9 cellular contexts compared by ENCODE assay signal in genomic region chr16:30096862-30097563, GRCh38. TPM values are rescaled to one million over a fixed set of nuclear protein-coding genes. Genes with fewer than 3 reads are reported as not detected.
DNase-seq lines count a peak whose midpoint lies in the region; ATAC-seq and TF ChIP-seq lines count a peak whose summit lies in the region.
"Had no signal": no experiment of that assay in that cellular context is flagged by ENCODE, and none has a peak within 500 bp of the region (broad histone marks: within the 10 kb centered on the region; RNA-seq: fewer than 3 reads in every experiment).

No MANE protein-coding gene starts in this region.

- no peaks in the 10 kb centered on the region for H4K20me1 ChIP-seq in OCI-LY7 (ENCODE audit: insufficient read depth, low read length)

- peaks cover 8 to 29% (median 20%) of the 10 kb centered on the region in 4 donors for H3K4me1 Mint-ChIP-seq in CD4-positive, CD25-positive, alpha-beta regulatory T cell

- H2BK5ac ChIP-seq in neuronal stem cell (ENCODE audit: low read length): no peak overlapping the region

- TF ChIP-seq CTCF in OCI-LY7 (conservative IDR thresholded peaks at IDR 0.05; ENCODE audit: low read length): no peak

- H3K27me3 Mint-ChIP-seq in CD4-positive, CD25-positive, alpha-beta regulatory T cell: no peaks in the 10 kb centered on the region

- no peaks in the 10 kb centered on the region for H3K27me3 ChIP-seq in CD4-positive, CD25-positive, alpha-beta regulatory T cell (ENCODE audit: control insufficient read depth, insufficient read depth, low read length)
- H3K27me3 ChIP-seq in ectodermal cell (ENCODE audit: control insufficient read depth, insufficient read depth, low read length, poor library complexity, severe bottlenecking) (no peaks in the 10 kb centered on the region), neuronal stem cell (ENCODE audit: control insufficient read depth in 3 of 3, insufficient read depth in 3 of 3, low read depth in 1 of 3, low read length in 3 of 3) (no peaks in the 10 kb centered on the region)

- no peak overlapping the region for H2BK15ac ChIP-seq in neuronal stem cell (ENCODE audit: low read length)

- peaks cover 14% of the 10 kb centered on the region for H3K36me3 ChIP-seq in CD4-positive, CD25-positive, alpha-beta regulatory T cell (ENCODE audit: control insufficient read depth, insufficient read depth, low read length)
- H3K36me3 ChIP-seq in OCI-LY7 (ENCODE audit: insufficient read depth, low read length) (peaks cover 6% of the 10 kb centered on the region; the same call in 1 of the 2 replicates), ectodermal cell (ENCODE audit: control insufficient read depth, insufficient read depth, low read length) (no peaks in the 10 kb centered on the region), neuronal stem cell (replicated peaks in 1 of 2; ENCODE audit: control insufficient read depth in 2 of 2, insufficient read depth in 2 of 2, low read length in 2 of 2) (no peaks in the 10 kb centered on the region)

- POLR2A ChIA-PET in OCI-LY7 (lab: Charles Lee): no interaction called here

- no peak overlapping the region for H3K4ac ChIP-seq in neuronal stem cell (ENCODE audit: low read length)

- no peak overlapping the region for H3K14ac ChIP-seq in neuronal stem cell (ENCODE audit: low read length)

- peaks cover 10 to 22% of the 10 kb centered on the region in 2 experiments for H3K9me3 ChIP-seq in CD4-positive, CD25-positive, alpha-beta regulatory T cell (ENCODE audit: control insufficient read depth in 2 of 2, low read length in 2 of 2)
- H3K9me3 ChIP-seq in OCI-LY7 (ENCODE audit: low read length) (peaks cover 23% of the 10 kb centered on the region), ectodermal cell (ENCODE audit: control insufficient read depth, low read length) (peaks cover 3% of the 10 kb centered on the region), neuronal stem cell (replicated peaks in 1 of 2; ENCODE audit: control insufficient read depth in 2 of 2, insufficient read depth in 1 of 2, low read depth in 1 of 2, low read length in 2 of 2) (peaks cover 11 to 23% of the 10 kb centered on the region in 2 donors)

- no peak for ATAC-seq in CD4-positive, CD25-positive, alpha-beta regulatory T cell (ENCODE audit: low read depth in 2 of 2)
- ATAC-seq in HG02973 (IDR thresholded peaks at IDR 0.05; ENCODE audit: unreplicated experiment): no peak
- ATAC-seq: Panc1 had no signal

- no peak overlapping the region for H3K9ac ChIP-seq in neuronal stem cell (ENCODE audit: low read depth, low read length, poor library complexity)

- H3K4me2 ChIP-seq in OCI-LY7 (ENCODE audit: low read length) (no peak overlapping the region), neuronal stem cell (ENCODE audit: insufficient read depth, low read length, poor library complexity, severe bottlenecking) (no peak overlapping the region)

- no peak overlapping the region for H3K18ac ChIP-seq in neuronal stem cell (ENCODE audit: low read length)

- H3K27ac Mint-ChIP-seq in CD4-positive, CD25-positive, alpha-beta regulatory T cell: peak overlapping the region; percentile 89 to 95 (median 89)

- DNase-seq in CD4-positive, CD25-positive, alpha-beta regulatory T cell: peak in 1 of 3 donors; percentile 34
- DNase-seq in OCI-LY7 (ENCODE audit: low spot score): peak; percentile 31
- DNase-seq in neuronal stem cell (ENCODE audit: low spot score): no peak
- no peak for DNase-seq in NCI-H82 (lab: John Stamatoyannopoulos, UW)
- no peak for DNase-seq in stimulated activated CD4-positive, alpha-beta T cell treated with anti-CD3 and anti-CD28 coated beads, Interleukin-15, amount 100 ng/mL, for 24 hours
- DNase-seq in NCI-H1417 (lab: John Stamatoyannopoulos, UW): no peak

- peaks cover 13% of the 10 kb centered on the region for H3K36me3 Mint-ChIP-seq in CD4-positive, CD25-positive, alpha-beta regulatory T cell

- H4K8ac ChIP-seq in neuronal stem cell (ENCODE audit: low read depth, low read length): no peak overlapping the region

- no peak overlapping the region for H3K4me3 ChIP-seq in CD4-positive, CD25-positive, alpha-beta regulatory T cell (ENCODE audit: low read depth, low read length)
- peak overlapping the region; percentile 66 for H3K4me3 ChIP-seq in OCI-LY7 (ENCODE audit: low read depth, low read length, poor library complexity, severe bottlenecking)
- H3K4me3 ChIP-seq in ectodermal cell (ENCODE audit: insufficient read depth, low read depth, low read length): peak overlapping the region; percentile 25
- peak overlapping the region in 1 of 2 donors; percentile 12 for H3K4me3 ChIP-seq in neuronal stem cell (ENCODE audit: low read length in 2 of 2)

- no peak overlapping the region for H2BK120ac ChIP-seq in neuronal stem cell (ENCODE audit: low read depth, low read length)

- H2AK5ac ChIP-seq in neuronal stem cell (ENCODE audit: low read depth, low read length): peak overlapping the region; percentile 20

- no peaks in the 10 kb centered on the region for H3K9me2 ChIP-seq in OCI-LY7 (ENCODE audit: insufficient read depth, low read length)

- peak overlapping the region; percentile 62; the same call in 1 of the 2 replicates for H2AFZ ChIP-seq in OCI-LY7 (ENCODE audit: low read length)
- H2AFZ ChIP-seq in neuronal stem cell (ENCODE audit: low read length): no peak overlapping the region

- H3K4me3 Mint-ChIP-seq in CD4-positive, CD25-positive, alpha-beta regulatory T cell: peak overlapping the region; percentile 84 to 91 (median 86)

- H2BK12ac ChIP-seq in neuronal stem cell (ENCODE audit: low read length): no peak overlapping the region

- no peak overlapping the region for H4K91ac ChIP-seq in neuronal stem cell (ENCODE audit: low read depth, low read length, poor library complexity)

- H3K9me3 Mint-ChIP-seq in CD4-positive, CD25-positive, alpha-beta regulatory T cell: peaks cover 0 to 21% (median 3%) of the 10 kb centered on the region in 7 donors

- H3K79me2 ChIP-seq in OCI-LY7 (ENCODE audit: insufficient read depth, low read depth, low read length): no peaks in the 10 kb centered on the region

- peak overlapping the region; percentile 83 for H3K27ac ChIP-seq in CD4-positive, CD25-positive, alpha-beta regulatory T cell (ENCODE audit: insufficient read depth, low read length, poor library complexity, severe bottlenecking)
- H3K27ac ChIP-seq in OCI-LY7 (ENCODE audit: low read depth, low read length, poor library complexity, severe bottlenecking) (peak overlapping the region; percentile 52), ectodermal cell (ENCODE audit: insufficient read depth, low read depth, low read length, poor library complexity, severe bottlenecking) (no peak overlapping the region), neuronal stem cell (replicated peaks; ENCODE audit: low read length) (peak overlapping the region; percentile 90)

- H3K79me1 ChIP-seq in neuronal stem cell (ENCODE audit: low read depth, low read length): no peaks in the 10 kb centered on the region

- WGBS in ectodermal cell, 2 experiments: 96 to 97% methylated on average over 18 of the region's 18 CpGs
- WGBS in neuronal stem cell (ENCODE audit: extremely low coverage in 2 of 2, insufficient read length in 2 of 2, insufficient replicate concordance in 1 of 2), 2 donors: no CpG with 5 or more reads among the region's 18 CpGs

- H3K4me1 ChIP-seq in CD4-positive, CD25-positive, alpha-beta regulatory T cell (ENCODE audit: control insufficient read depth, insufficient read depth, low read length, poor library complexity, severe bottlenecking): peaks cover 34% of the 10 kb centered on the region
- H3K4me1 ChIP-seq in OCI-LY7 (ENCODE audit: insufficient read depth, low read length, poor library complexity, severe bottlenecking) (peaks cover 28% of the 10 kb centered on the region), ectodermal cell (ENCODE audit: control insufficient read depth, insufficient read depth, low read length) (peaks cover 15% of the 10 kb centered on the region), neuronal stem cell (ENCODE audit: control insufficient read depth in 2 of 2, insufficient read depth in 1 of 2, low read depth in 1 of 2, low read length in 2 of 2) (peaks cover 19 to 21% of the 10 kb centered on the region in 2 donors)

- intact Hi-C loops in OCI-LY7 (cut with micrococcal nuclease; ENCODE audit: unreplicated experiment): loop anchor here (10.0 kb wide), 1 partner anchor 308 kb away; the partner anchor contains the start of gene ZNF771

- BruUV-seq in OCI-LY7 (replicated peaks; lab: Mats Ljungman, UMichigan): no TSS peak

- no peak overlapping the region for H3K23ac ChIP-seq in neuronal stem cell (ENCODE audit: low read depth, low read length, poor library complexity)

- CTCF ChIA-PET in OCI-LY7 (lab: Charles Lee; ENCODE audit: unreplicated experiment): no interaction called here

RNA-seq across cellular contexts. Expression of gene YPEL3, which starts 1.0 kb away (rescaled TPM):
- 121 TPM for total RNA-seq in CD4-positive, CD25-positive, alpha-beta regulatory T cell
- 100 to 1,000 TPM; 245 to 319 (median 297) TPM for polyA plus RNA-seq in CD4-positive, CD25-positive, alpha-beta regulatory T cell
- total RNA-seq in OCI-LY7 (2014; rRNA removed; shearing (Covaris generic)): 17.5 and 18.6 TPM in 2 replicates
- 34.5 and 50.6 TPM in 2 replicates for total RNA-seq in OCI-LY7 (2022)
- 23.2 TPM for polyA plus RNA-seq in ectodermal cell (2013, experiment 1 of 4)
- 21.3 TPM for polyA plus RNA-seq in ectodermal cell (2013, experiment 2 of 4)
- 31.1 TPM for polyA plus RNA-seq in ectodermal cell (2013, experiment 3 of 4)
- polyA plus RNA-seq in ectodermal cell (2013, experiment 4 of 4): 32.3 TPM
- 51.2 TPM for polyA plus RNA-seq in neuronal stem cell (2013, experiment 1 of 2)
- 52.1 TPM for polyA plus RNA-seq in neuronal stem cell (2013, experiment 2 of 2)

RNA-seq across cellular contexts. Expression of gene TBX6, which starts 5.3 kb away (rescaled TPM):
- total RNA-seq in CD4-positive, CD25-positive, alpha-beta regulatory T cell: 0.42 TPM
- under 1 TPM in 1 of 4 donors, not detected in 3; 0.29 TPM for polyA plus RNA-seq in CD4-positive, CD25-positive, alpha-beta regulatory T cell
- total RNA-seq in OCI-LY7 (2014; rRNA removed; shearing (Covaris generic)): 0.77 and 1.4 TPM in 2 replicates
- total RNA-seq in OCI-LY7 (2022): 3.7 and 4.5 TPM in 2 replicates
- polyA plus RNA-seq in ectodermal cell (2013, experiment 1 of 4): 3.0 TPM
- 3.0 TPM for polyA plus RNA-seq in ectodermal cell (2013, experiment 2 of 4)
- polyA plus RNA-seq in ectodermal cell (2013, experiment 3 of 4): 4.1 TPM
- 3.5 TPM for polyA plus RNA-seq in ectodermal cell (2013, experiment 4 of 4)
- polyA plus RNA-seq in neuronal stem cell (2013, experiment 1 of 2): 2.8 TPM
- polyA plus RNA-seq in neuronal stem cell (2013, experiment 2 of 2): 2.5 TPM

RNA-seq across cellular contexts. Expression of gene GDPD3, which starts 16.3 kb away (rescaled TPM):
- 26.7 TPM for total RNA-seq in CD4-positive, CD25-positive, alpha-beta regulatory T cell
- polyA plus RNA-seq in CD4-positive, CD25-positive, alpha-beta regulatory T cell: under 1 TPM in 2 of 4 donors, not detected in 2; 0.13 to 0.28 TPM
- total RNA-seq in OCI-LY7 (2014; rRNA removed; shearing (Covaris generic)): 1.8 and 2.0 TPM in 2 replicates
- total RNA-seq in OCI-LY7 (2022): 5.0 and 5.2 TPM in 2 replicates
- 3.9 TPM for polyA plus RNA-seq in ectodermal cell (2013, experiment 1 of 4)
- polyA plus RNA-seq in ectodermal cell (2013, experiment 2 of 4): 3.8 TPM
- 4.5 TPM for polyA plus RNA-seq in ectodermal cell (2013, experiment 3 of 4)
- polyA plus RNA-seq in ectodermal cell (2013, experiment 4 of 4): 5.7 TPM
- polyA plus RNA-seq in neuronal stem cell (2013, experiment 1 of 2): 3.9 TPM
- polyA plus RNA-seq in neuronal stem cell (2013, experiment 2 of 2): 3.4 TPM

RNA-seq across cellular contexts. Expression of gene PPP4C, which starts 21.2 kb away (rescaled TPM):
- total RNA-seq in CD4-positive, CD25-positive, alpha-beta regulatory T cell: 97.0 TPM
- 100 to 1,000 TPM; 232 to 289 (median 262) TPM for polyA plus RNA-seq in CD4-positive, CD25-positive, alpha-beta regulatory T cell
- 137 and 144 TPM in 2 replicates for total RNA-seq in OCI-LY7 (2014; rRNA removed; shearing (Covaris generic))
- 124 and 130 TPM in 2 replicates for total RNA-seq in OCI-LY7 (2022)
- 181 TPM for polyA plus RNA-seq in ectodermal cell (2013, experiment 1 of 4)
- 173 TPM for polyA plus RNA-seq in ectodermal cell (2013, experiment 2 of 4)
- polyA plus RNA-seq in ectodermal cell (2013, experiment 3 of 4): 148 TPM
- 151 TPM for polyA plus RNA-seq in ectodermal cell (2013, experiment 4 of 4)
- polyA plus RNA-seq in neuronal stem cell (2013, experiment 1 of 2): 112 TPM
- polyA plus RNA-seq in neuronal stem cell (2013, experiment 2 of 2): 110 TPM

RNA-seq across cellular contexts. Expression of gene MAPK3, which starts 26.0 kb away (rescaled TPM):
- 71.4 TPM for total RNA-seq in CD4-positive, CD25-positive, alpha-beta regulatory T cell
- polyA plus RNA-seq in CD4-positive, CD25-positive, alpha-beta regulatory T cell: 10 to 100 TPM in 1 of 4 donors, 1 to 10 TPM in 3; 7.3 to 12.6 (median 9.1) TPM
- total RNA-seq in OCI-LY7 (2014; rRNA removed; shearing (Covaris generic)): 9.9 and 25.3 TPM in 2 replicates
- 30.1 and 34.6 TPM in 2 replicates for total RNA-seq in OCI-LY7 (2022)
- polyA plus RNA-seq in ectodermal cell (2013, experiment 1 of 4): 85.0 TPM
- 94.4 TPM for polyA plus RNA-seq in ectodermal cell (2013, experiment 2 of 4)
- polyA plus RNA-seq in ectodermal cell (2013, experiment 3 of 4): 64.0 TPM
- 74.4 TPM for polyA plus RNA-seq in ectodermal cell (2013, experiment 4 of 4)
- 80.2 TPM for polyA plus RNA-seq in neuronal stem cell (2013, experiment 1 of 2)
- polyA plus RNA-seq in neuronal stem cell (2013, experiment 2 of 2): 78.2 TPM
